In the genomic region with DNA sequence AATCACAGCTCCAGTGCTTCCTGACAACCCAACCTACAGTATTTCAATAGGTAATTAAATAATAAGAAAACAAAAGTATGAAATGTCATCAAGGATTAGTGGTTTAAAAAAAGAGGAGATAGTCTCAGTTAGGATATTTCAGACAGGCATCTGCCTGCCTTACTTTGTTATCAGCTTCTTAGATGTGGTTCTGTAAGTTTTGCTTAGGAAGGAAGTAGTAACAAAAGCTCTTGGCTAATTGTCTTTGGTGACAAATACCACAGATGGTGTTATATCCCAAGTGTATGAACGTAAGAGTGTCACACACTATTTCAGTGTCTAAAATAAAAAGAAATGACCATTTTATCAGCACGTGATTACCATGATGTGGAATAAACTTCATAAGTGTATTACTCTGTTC, we compare ENCODE assay signal across 22 cellular contexts. TPM values are rescaled to one million over a fixed set of nuclear protein-coding genes. Genes with fewer than 3 reads are reported as not detected.
DNase-seq lines count a peak whose midpoint lies in the region; ATAC-seq and TF ChIP-seq lines count a peak whose summit lies in the region.
"Had no signal": no experiment of that assay in that cellular context is flagged by ENCODE, and none has a peak within 500 bp of the region (broad histone marks: within the 10 kb centered on the region; RNA-seq: fewer than 3 reads in every experiment).

No MANE protein-coding gene starts in this region.

- ATAC-seq in activated naive CD8-positive, alpha-beta T cell treated with anti-CD3 and anti-CD28 coated beads, Interleukin-2, amount 50 U/mL, for 24 hours = no peak
- peak; percentile 34 for ATAC-seq in activated CD8-positive, alpha-beta T cell treated with anti-CD3 and anti-CD28 coated beads for 36 hours
- ATAC-seq: foreskin keratinocyte, HCT116, HepG2, mucosa of descending colon had no signal

- H3K36me3 ChIP-seq in Loucy (ENCODE audit: insufficient read depth, low read length) (no peaks in the 10 kb centered on the region), neutrophil (no peaks in the 10 kb centered on the region)

- H3K27me3 ChIP-seq in Loucy (ENCODE audit: insufficient read depth, low read length, poor library complexity, severe bottlenecking) (peaks cover 5% of the 10 kb centered on the region), neutrophil (no peaks in the 10 kb centered on the region)
- H3K27me3 ChIP-seq: foreskin keratinocyte had no signal

- POLR2A ChIA-PET in activated CD8-positive, alpha-beta T cell treated with anti-CD3 and anti-CD28 coated beads for 36 hours (lab: Charles Lee) = no interaction called here
- POLR2A ChIA-PET in GM10248 (lab: Yijun Ruan, JAX) = no interaction called here

- intact Hi-C loops in activated CD8-positive, alpha-beta T cell treated with anti-CD3 and anti-CD28 coated beads for 36 hours (cut with micrococcal nuclease) = no loop called here

- DNase-seq in activated naive CD8-positive, alpha-beta T cell treated with anti-CD3 and anti-CD28 coated beads, Interleukin-2, amount 50 U/mL, for 24 hours = no peak
- DNase-seq in activated CD8-positive, alpha-beta T cell treated with anti-CD3 and anti-CD28 coated beads for 36 hours = no peak
- no peak for DNase-seq in GM13976 (ENCODE audit: low spot score)
- DNase-seq in NK-92 (lab: John Stamatoyannopoulos, UW; ENCODE audit: unreplicated experiment) = no peak
- no peak for DNase-seq in GM10248 (ENCODE audit: extremely low spot score)
- DNase-seq: DMS79; erythroblast; foreskin keratinocyte; hippocampal formation; mucosa of descending colon; NCI-H2171; NCI-H526; SHP77 treated with DMSO at 0.1 percent for 48 hours; small intestine; stimulated activated CD4-positive, alpha-beta T cell treated with anti-CD3 and anti-CD28 coated beads, Interleukin-2, amount 100 ng/mL, for 48 hours had no signal

- in situ Hi-C loops in GM13976 (cut with MboI; ENCODE audit: low sequenced_read_pairs, unreplicated experiment) = no loop called here

- no peaks in the 10 kb centered on the region for H3K79me2 ChIP-seq in Loucy (ENCODE audit: insufficient read depth, low read length)

- peaks cover 24% of the 10 kb centered on the region for H3K4me1 Mint-ChIP-seq in activated naive CD8-positive, alpha-beta T cell (ENCODE audit: low read depth)
- peaks cover 18% of the 10 kb centered on the region for H3K4me1 Mint-ChIP-seq in activated naive CD8-positive, alpha-beta T cell treated with anti-CD3 and anti-CD28 coated beads, Interleukin-2, amount 50 U/mL, for 24 hours
- peaks cover 24% of the 10 kb centered on the region for H3K4me1 Mint-ChIP-seq in activated CD8-positive, alpha-beta T cell treated with anti-CD3 and anti-CD28 coated beads for 36 hours (ENCODE audit: low read depth)

- peaks cover 10% of the 10 kb centered on the region for H3K4me1 ChIP-seq in Loucy (ENCODE audit: insufficient read depth, low read length, poor library complexity, severe bottlenecking)
- H3K4me1 ChIP-seq in neutrophil (ENCODE audit: control insufficient read depth in 1 of 2, insufficient read depth in 1 of 2, low read depth in 1 of 2, low read length in 1 of 2) = peaks cover 23 to 54% of the 10 kb centered on the region in 2 experiments
- H3K4me1 ChIP-seq: foreskin keratinocyte had no signal

- peak overlapping the region; percentile 56 for H3K4me3 Mint-ChIP-seq in activated naive CD8-positive, alpha-beta T cell
- no peak overlapping the region for H3K4me3 Mint-ChIP-seq in activated naive CD8-positive, alpha-beta T cell treated with anti-CD3 and anti-CD28 coated beads, Interleukin-2, amount 50 U/mL, for 24 hours
- H3K4me3 Mint-ChIP-seq in activated CD8-positive, alpha-beta T cell treated with anti-CD3 and anti-CD28 coated beads for 36 hours = no peak overlapping the region
- H3K4me3 Mint-ChIP-seq: stimulated activated naive CD8-positive, alpha-beta T cell treated with anti-CD3 and anti-CD28 coated beads, Interleukin-15, Interleukin-2, amounts not matched to agents 100 ng/mL and 50 ng/mL, for 24 hours; type B pancreatic cell had no signal

- H2AFZ ChIP-seq in Loucy (ENCODE audit: low read length) = no peak overlapping the region

- no peaks in the 10 kb centered on the region for H4K20me1 ChIP-seq in Loucy (ENCODE audit: insufficient read depth, low read length, poor library complexity, severe bottlenecking)

- no peaks in the 10 kb centered on the region for H3K27me3 Mint-ChIP-seq in activated naive CD8-positive, alpha-beta T cell
- no peaks in the 10 kb centered on the region for H3K27me3 Mint-ChIP-seq in activated naive CD8-positive, alpha-beta T cell treated with anti-CD3 and anti-CD28 coated beads, Interleukin-2, amount 50 U/mL, for 24 hours
- H3K27me3 Mint-ChIP-seq in activated CD8-positive, alpha-beta T cell treated with anti-CD3 and anti-CD28 coated beads for 36 hours = no peaks in the 10 kb centered on the region
- H3K27me3 Mint-ChIP-seq: stimulated activated naive CD8-positive, alpha-beta T cell treated with anti-CD3 and anti-CD28 coated beads, Interleukin-15, Interleukin-2, amounts not matched to agents 100 ng/mL and 50 ng/mL, for 24 hours; type B pancreatic cell had no signal

- H3K9me3 ChIP-seq in Loucy (ENCODE audit: insufficient read depth, low read depth, low read length) = no peaks in the 10 kb centered on the region
- H3K9me3 ChIP-seq in neutrophil = no peaks in the 10 kb centered on the region
- H3K9me3 ChIP-seq: mucosa of descending colon had no signal

- CTCF ChIA-PET in activated CD8-positive, alpha-beta T cell treated with anti-CD3 and anti-CD28 coated beads for 36 hours (lab: Charles Lee) = interaction anchor here (0.7 to 1.8 kb wide), 6 partner anchors 14 to 129 kb away, joined by 3 to 6 read pairs (median 4); no protein-coding TSS in a partner anchor
- CTCF ChIA-PET in GM10248 (lab: Yijun Ruan, JAX) = interaction anchor here (0.8 to 0.9 kb wide), 3 partner anchors 10 to 13 kb away, joined by 3 read pairs; no protein-coding TSS in a partner anchor

- TF ChIP-seq CTCF in Loucy (conservative IDR thresholded peaks at IDR 0.05; ENCODE audit: low read length) = no peak
- no peak for TF ChIP-seq CTCF in activated CD8-positive, alpha-beta T cell treated with anti-CD3 and anti-CD28 coated beads for 36 hours (IDR thresholded peaks at IDR 0.05)
- TF ChIP-seq CTCF in neutrophil (IDR thresholded peaks at IDR 0.05) = no peak
- TF ChIP-seq CTCF in GM13976 (IDR thresholded peaks at IDR 0.05; ENCODE audit: borderline replicate concordance, control extremely low read depth, extremely low read depth, insufficient read depth, missing control alignments) = no peak
- TF ChIP-seq CTCF in GM10248 (IDR thresholded peaks at IDR 0.05; ENCODE audit: control extremely low read depth, extremely low read depth, low read depth, missing control alignments) = no peak

- peak overlapping the region; percentile 20 for H3K4me2 ChIP-seq in Loucy (ENCODE audit: low read depth, low read length, poor library complexity, severe bottlenecking)

- H3K9me3 Mint-ChIP-seq in activated naive CD8-positive, alpha-beta T cell (ENCODE audit: low read depth) = no peaks in the 10 kb centered on the region
- no peaks in the 10 kb centered on the region for H3K9me3 Mint-ChIP-seq in activated naive CD8-positive, alpha-beta T cell treated with anti-CD3 and anti-CD28 coated beads, Interleukin-2, amount 50 U/mL, for 24 hours
- H3K9me3 Mint-ChIP-seq in activated CD8-positive, alpha-beta T cell treated with anti-CD3 and anti-CD28 coated beads for 36 hours = no peaks in the 10 kb centered on the region
- H3K9me3 Mint-ChIP-seq: stimulated activated naive CD8-positive, alpha-beta T cell treated with anti-CD3 and anti-CD28 coated beads, Interleukin-15, Interleukin-2, amounts not matched to agents 100 ng/mL and 50 ng/mL, for 24 hours; type B pancreatic cell had no signal

- H3K9ac ChIP-seq in Loucy (ENCODE audit: low read depth, low read length, poor library complexity, severe bottlenecking) = no peak overlapping the region

- H3K27ac ChIP-seq in neutrophil = peak overlapping the region; percentile 69
- H3K27ac ChIP-seq: foreskin keratinocyte had no signal

- H3F3A ChIP-seq in Loucy (ENCODE audit: low read depth) = no peaks in the 10 kb centered on the region

- peaks cover 3% of the 10 kb centered on the region for H3K36me3 Mint-ChIP-seq in activated naive CD8-positive, alpha-beta T cell
- H3K36me3 Mint-ChIP-seq in activated naive CD8-positive, alpha-beta T cell treated with anti-CD3 and anti-CD28 coated beads, Interleukin-2, amount 50 U/mL, for 24 hours (ENCODE audit: low read depth) = no peaks in the 10 kb centered on the region
- no peaks in the 10 kb centered on the region for H3K36me3 Mint-ChIP-seq in activated CD8-positive, alpha-beta T cell treated with anti-CD3 and anti-CD28 coated beads for 36 hours (ENCODE audit: low read depth)
- H3K36me3 Mint-ChIP-seq: type B pancreatic cell had no signal

- no peak overlapping the region for H3K27ac Mint-ChIP-seq in activated naive CD8-positive, alpha-beta T cell
- no peak overlapping the region for H3K27ac Mint-ChIP-seq in activated naive CD8-positive, alpha-beta T cell treated with anti-CD3 and anti-CD28 coated beads, Interleukin-2, amount 50 U/mL, for 24 hours
- no peak overlapping the region for H3K27ac Mint-ChIP-seq in activated CD8-positive, alpha-beta T cell treated with anti-CD3 and anti-CD28 coated beads for 36 hours
- H3K27ac Mint-ChIP-seq: stimulated activated naive CD8-positive, alpha-beta T cell treated with anti-CD3 and anti-CD28 coated beads, Interleukin-15, Interleukin-2, amounts not matched to agents 100 ng/mL and 50 ng/mL, for 24 hours; type B pancreatic cell had no signal

- H3K4me3 ChIP-seq in Loucy (ENCODE audit: low read length, poor library complexity, severe bottlenecking) (no peak overlapping the region), neutrophil (ENCODE audit: low read depth in 1 of 2, low read length in 1 of 2) (no peak overlapping the region)
- H3K4me3 ChIP-seq: mucosa of descending colon had no signal

- no peaks in the 10 kb centered on the region for H3K9me2 ChIP-seq in Loucy (replicated peaks; ENCODE audit: low read depth, low read length)

RNA-seq across cellular contexts. Expression of gene ACTA2, which starts 9.8 kb away (rescaled TPM):
- total RNA-seq in activated CD8-positive, alpha-beta T cell treated with anti-CD3 and anti-CD28 coated beads for 36 hours = 10 to 100 TPM; 13.3 to 14.9 TPM

RNA-seq across cellular contexts. Expression of gene FAS, which starts 28.3 kb away (rescaled TPM):
- 10 to 100 TPM; 48.6 to 49.0 TPM for total RNA-seq in activated CD8-positive, alpha-beta T cell treated with anti-CD3 and anti-CD28 coated beads for 36 hours
